ENCODE assay signal across 15 cellular contexts in genomic region chr1:118711356-118711755, GRCh38.
DNase-seq lines count a peak whose midpoint lies in the region; ATAC-seq and TF ChIP-seq lines count a peak whose summit lies in the region.
"Had no signal": no experiment of that assay in that cellular context is flagged by ENCODE, and none has a peak within 500 bp of the region (broad histone marks: within the 10 kb centered on the region; RNA-seq: fewer than 3 reads in every experiment).

No MANE protein-coding gene starts in this region.

- no peak for TF ChIP-seq CTCF in WTC11 (IDR thresholded peaks at IDR 0.05)

- H3K4me1 Mint-ChIP-seq in WTC11 = peaks cover 3% of the 10 kb centered on the region; the same call in 1 of the 2 replicates
- H3K4me1 Mint-ChIP-seq in T-helper 2 cell treated with Interferon-gamma antibody and Interleukin-4, amounts not matched to agents 5 μg/mL and 100 μg/mL, for 36 hours (ENCODE audit: low read depth) = no peaks in the 10 kb centered on the region
- H3K4me1 Mint-ChIP-seq: CD4-positive, alpha-beta memory T cell had no signal

- in situ Hi-C loops in HAP-1 (cut with MboI; ENCODE audit: low sequenced_read_pairs) = no loop called here

- ATAC-seq in WTC11 = peak; percentile 84

- no peaks in the 10 kb centered on the region; the same call in 1 of the 2 replicates for H3K27me3 Mint-ChIP-seq in WTC11 (ENCODE audit: low read depth)
- no peaks in the 10 kb centered on the region for H3K27me3 Mint-ChIP-seq in T-helper 2 cell treated with Interferon-gamma antibody and Interleukin-4, amounts not matched to agents 5 μg/mL and 100 μg/mL, for 36 hours (ENCODE audit: low read depth)

- H3K4me1 ChIP-seq in HAP-1 = no peaks in the 10 kb centered on the region

- H3K9me3 Mint-ChIP-seq in WTC11 = peaks cover 4% of the 10 kb centered on the region
- H3K9me3 Mint-ChIP-seq in T-helper 2 cell treated with Interferon-gamma antibody and Interleukin-4, amounts not matched to agents 5 μg/mL and 100 μg/mL, for 36 hours = peaks cover 15% of the 10 kb centered on the region
- H3K9me3 Mint-ChIP-seq: HFFc6 had no signal

- H3K9me3 ChIP-seq in HAP-1 = no peaks in the 10 kb centered on the region

- CTCF ChIA-PET in WTC11 (lab: Charles Lee) = no interaction called here

- H3K27ac Mint-ChIP-seq in WTC11 = no peak overlapping the region
- H3K27ac Mint-ChIP-seq in T-helper 2 cell treated with Interferon-gamma antibody and Interleukin-4, amounts not matched to agents 5 μg/mL and 100 μg/mL, for 36 hours = no peak overlapping the region
- H3K27ac Mint-ChIP-seq: CD4-positive, alpha-beta memory T cell; H9; HFFc6 had no signal

- H3K27me3 ChIP-seq in H7 (ENCODE audit: control insufficient read depth, insufficient read depth, low read length) = no peaks in the 10 kb centered on the region
- no peaks in the 10 kb centered on the region for H3K27me3 ChIP-seq in HAP-1 (ENCODE audit: low read depth)

- no peak overlapping the region for H3K4me3 Mint-ChIP-seq in WTC11
- H3K4me3 Mint-ChIP-seq in T-helper 2 cell treated with Interferon-gamma antibody and Interleukin-4, amounts not matched to agents 5 μg/mL and 100 μg/mL, for 36 hours = no peak overlapping the region
- H3K4me3 Mint-ChIP-seq: CD4-positive, alpha-beta memory T cell; H9; HFFc6 had no signal

- H3K4me3 ChIP-seq in H7 (ENCODE audit: insufficient read depth, low read depth, low read length) = no peak overlapping the region
- H3K4me3 ChIP-seq in HAP-1 = no peak overlapping the region

- DNase-seq in H7 (peak; percentile 2), WTC11 (ENCODE audit: low spot score) (no peak), iPS-NIHi11 (ENCODE audit: low spot score) (peak; percentile 16), RPMI8226 (no peak), HAP-1 (ENCODE audit: low spot score in 2 of 2) (no peak)
- DNase-seq in T-helper 2 cell treated with Interferon-gamma antibody and Interleukin-4, amounts not matched to agents 5 μg/mL and 100 μg/mL, for 36 hours (ENCODE audit: low spot score) = no peak
- DNase-seq: C1 segment of cervical spinal cord; Calu3; CD4-positive, alpha-beta memory T cell; COR-L47; DMS53; DMS79 treated with DMSO at 0.1 percent for 48 hours; GF-D8; H9; HFFc6 had no signal

- H3K36me3 Mint-ChIP-seq in WTC11 = no peaks in the 10 kb centered on the region
- no peaks in the 10 kb centered on the region for H3K36me3 Mint-ChIP-seq in T-helper 2 cell treated with Interferon-gamma antibody and Interleukin-4, amounts not matched to agents 5 μg/mL and 100 μg/mL, for 36 hours (ENCODE audit: low read depth)
- H3K36me3 Mint-ChIP-seq: CD4-positive, alpha-beta memory T cell had no signal

- POLR2A ChIA-PET in WTC11 (lab: Charles Lee) = no interaction called here

- H3K36me3 ChIP-seq in H7 (replicated peaks; ENCODE audit: control insufficient read depth, insufficient read depth, low read length) (no peaks in the 10 kb centered on the region), HAP-1 (replicated peaks) (no peaks in the 10 kb centered on the region)

TF ChIP-seq in WTC11, 78 proteins besides CTCF, POLR2A, EP300 and RAD21:
- TF ChIP-seq IRF1 (CRISPR knock-in tag; IDR thresholded peaks at IDR 0.05) (no peak), ZNF263 (CRISPR knock-in tag; IDR thresholded peaks at IDR 0.05; ENCODE audit: low read depth) (no peak), HMGXB4 (CRISPR knock-in tag; IDR thresholded peaks at IDR 0.05) (no peak), JAZF1 (CRISPR knock-in tag; IDR thresholded peaks at IDR 0.05) (no peak), NFATC4 (CRISPR knock-in tag; IDR thresholded peaks at IDR 0.05) (no peak), TP53 (CRISPR knock-in tag; IDR thresholded peaks at IDR 0.05) (no peak), MYBL2 (CRISPR knock-in tag; IDR thresholded peaks at IDR 0.05) (no peak), USF1 (CRISPR knock-in tag; IDR thresholded peaks at IDR 0.05) (no peak), CBFB (CRISPR knock-in tag; IDR thresholded peaks at IDR 0.05; ENCODE audit: low read depth) (no peak), TEAD1 (CRISPR knock-in tag; IDR thresholded peaks at IDR 0.05) (no peak), ZNF138 (CRISPR knock-in tag; conservative IDR thresholded peaks at IDR 0.05) (no peak), E2F1 (CRISPR knock-in tag; IDR thresholded peaks at IDR 0.05) (no peak)

Comparison
In these comparisons a context has a peak if more than half of its experiments do, and no peak if none do; other contexts are left out.
1. DNase-seq: peak in H7 (single experiment) and iPS-NIHi11 (single experiment); none in WTC11 (single experiment), RPMI8226 (single experiment), T-helper 2 cell treated with Interferon-gamma antibody and Interleukin-4, amounts not matched to agents 5 μg/mL and 100 μg/mL, for 36 hours (single experiment) and HAP-1 (0 of 2).